Comparison of ENCODE assay signal across 8 cellular contexts in genomic region chr17:8965394-8966168, GRCh38. TPM values are rescaled to one million over a fixed set of nuclear protein-coding genes. Genes with fewer than 3 reads are reported as not detected.
DNase-seq lines count a peak whose midpoint lies in the region; ATAC-seq, FAIRE-seq and TF ChIP-seq lines count a peak whose summit lies in the region.

TSS of gene PIK3R5 (minus strand) at chr17:8965707. CDS start at chr17:8911494, 54,213 bp downstream.

- FAIRE-seq in GM12891 (lab: Jason Lieb, UNC) (peak; percentile 97), HTR-8/SVneo (lab: Jason Lieb, UNC) (no peak)

- peak; percentile 75 for ATAC-seq in HG02678 (IDR thresholded peaks at IDR 0.05; ENCODE audit: unreplicated experiment)

- TF ChIP-seq POLR2A in GM12891 (IDR thresholded peaks at IDR 0.05; ENCODE audit: low read depth, low read length): peak; percentile 34; the same call in 1 of the 2 replicates

- DNase-seq in GM12891 (ENCODE audit: insufficient read length, low spot score): peak; percentile 93
- DNase-seq in RPMI8226: peak; percentile 82
- DNase-seq in activated gamma-delta T cell treated with anti-CD3 and anti-CD28 coated beads, Interleukin-2, amount 50 U/mL, for 16 hours (ENCODE audit: low read depth): peak; percentile 68
- DNase-seq in islet precursor cell: peak; percentile 93
- peak; percentile 72 to 87 for DNase-seq in stimulated activated CD4-positive, alpha-beta T cell treated with anti-CD3 and anti-CD28 coated beads, Interleukin-4, amount 100 ng/mL, for 4 hours
- DNase-seq in SK-N-DZ (ENCODE audit: low spot score): no peak
- DNase-seq in HTR-8/SVneo (ENCODE audit: insufficient read length, low spot score): no peak

TF ChIP-seq in GM12891, 5 proteins besides CTCF, POLR2A, EP300 and RAD21:
- TF ChIP-seq PAX5 (IDR thresholded peaks at IDR 0.05; ENCODE audit: insufficient read depth, low read length, severe bottlenecking) (no peak), POLR2AphosphoS5 (IDR thresholded peaks at IDR 0.05; ENCODE audit: low read depth, low read length) (peak; percentile 18; the same call in 1 of the 2 replicates), TAF1 (IDR thresholded peaks at IDR 0.05; ENCODE audit: low read depth, low read length) (0 out of 2 replicates have a peak, but pooled peaks have one; percentile 35), POU2F2 (IDR thresholded peaks at IDR 0.05; ENCODE audit: low read depth, low read length) (no peak), SPI1 (IDR thresholded peaks at IDR 0.05; ENCODE audit: low read depth, low read length) (peak; percentile 81)

RNA-seq across cellular contexts. Expression of gene PIK3R5, which starts in this region (rescaled TPM):
- 41.2 TPM for polyA plus RNA-seq in GM12891 (2012; ENCODE audit: low read depth, missing spikeins)
- polyA plus RNA-seq in SK-N-DZ (2014; cell fraction: cytosol; rRNA removed): not detected in 2 replicates
- not detected in 2 replicates for polyA plus RNA-seq in SK-N-DZ (2014; cell fraction: nucleus; rRNA removed)

Comparison
In these comparisons a context has a peak if more than half of its experiments do, and no peak if none do; other contexts are left out.
1. DNase-seq: peak in GM12891 (single experiment), RPMI8226 (single experiment), activated gamma-delta T cell treated with anti-CD3 and anti-CD28 coated beads, Interleukin-2, amount 50 U/mL, for 16 hours (single experiment), islet precursor cell (single experiment) and stimulated activated CD4-positive, alpha-beta T cell treated with anti-CD3 and anti-CD28 coated beads, Interleukin-4, amount 100 ng/mL, for 4 hours (2 of 2); none in SK-N-DZ (single experiment) and HTR-8/SVneo (single experiment).